In the genomic region with DNA sequence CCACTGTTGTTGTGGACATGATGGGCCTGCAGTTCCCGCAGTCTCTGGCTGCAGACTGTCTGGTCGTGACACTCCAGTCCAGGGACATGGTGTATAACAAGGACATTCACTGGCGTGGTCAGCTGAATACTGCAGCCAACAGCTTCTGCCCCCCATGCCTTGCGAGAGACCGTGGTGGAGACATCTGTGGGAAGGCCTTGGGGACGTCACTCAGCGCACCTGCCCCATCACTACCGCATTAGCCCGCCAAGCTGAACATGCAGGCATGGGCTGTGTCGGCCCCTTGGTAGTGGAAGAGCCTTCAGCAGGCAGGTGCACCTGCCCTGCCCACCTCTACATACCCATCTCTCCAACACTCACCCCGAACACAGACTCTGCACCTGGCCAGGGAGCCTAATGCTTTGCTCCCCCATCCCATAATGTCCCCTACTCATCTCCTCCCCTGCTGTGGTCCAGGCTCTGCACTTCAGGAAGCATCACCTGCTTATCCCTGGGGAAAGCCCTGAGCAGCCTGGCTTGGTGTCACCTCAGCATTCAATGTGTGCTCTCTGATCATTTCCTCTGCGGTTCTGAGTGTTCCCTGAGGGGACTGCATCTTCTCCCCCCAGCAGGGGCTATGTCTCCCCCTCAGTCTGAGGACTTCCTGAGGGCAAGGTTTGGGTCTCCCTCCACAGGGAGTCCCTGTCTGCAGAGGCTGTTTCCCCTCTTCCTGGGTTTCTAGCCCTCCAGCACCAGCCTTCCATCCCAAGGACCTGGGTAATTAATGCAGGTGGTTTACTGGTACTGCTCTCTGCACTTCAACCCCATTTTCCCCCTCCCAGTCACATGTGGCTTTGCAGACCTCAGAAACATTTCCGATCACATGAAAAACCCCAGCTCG, we compare ENCODE assay signal across 1 cellular context.
TF ChIP-seq lines count a peak whose summit lies in the region.

No MANE protein-coding gene starts in this region.

TF ChIP-seq in GM12878, 131 proteins besides CTCF, POLR2A, EP300 and RAD21 (continued from another document):
- TF ChIP-seq, protein P1, sequence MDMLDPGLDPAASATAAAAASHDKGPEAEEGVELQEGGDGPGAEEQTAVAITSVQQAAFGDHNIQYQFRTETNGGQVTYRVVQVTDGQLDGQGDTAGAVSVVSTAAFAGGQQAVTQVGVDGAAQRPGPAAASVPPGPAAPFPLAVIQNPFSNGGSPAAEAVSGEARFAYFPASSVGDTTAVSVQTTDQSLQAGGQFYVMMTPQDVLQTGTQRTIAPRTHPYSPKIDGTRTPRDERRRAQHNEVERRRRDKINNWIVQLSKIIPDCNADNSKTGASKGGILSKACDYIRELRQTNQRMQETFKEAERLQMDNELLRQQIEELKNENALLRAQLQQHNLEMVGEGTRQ (IDR thresholded peaks at IDR 0.05; ENCODE audit: borderline replicate concordance, low read depth, low read length), result peak; percentile 42; the same call in 1 of the 2 replicates
- no peak for TF ChIP-seq POLR2AphosphoS5 (IDR thresholded peaks at IDR 0.05; ENCODE audit: low read length)
- TF ChIP-seq, protein P2, sequence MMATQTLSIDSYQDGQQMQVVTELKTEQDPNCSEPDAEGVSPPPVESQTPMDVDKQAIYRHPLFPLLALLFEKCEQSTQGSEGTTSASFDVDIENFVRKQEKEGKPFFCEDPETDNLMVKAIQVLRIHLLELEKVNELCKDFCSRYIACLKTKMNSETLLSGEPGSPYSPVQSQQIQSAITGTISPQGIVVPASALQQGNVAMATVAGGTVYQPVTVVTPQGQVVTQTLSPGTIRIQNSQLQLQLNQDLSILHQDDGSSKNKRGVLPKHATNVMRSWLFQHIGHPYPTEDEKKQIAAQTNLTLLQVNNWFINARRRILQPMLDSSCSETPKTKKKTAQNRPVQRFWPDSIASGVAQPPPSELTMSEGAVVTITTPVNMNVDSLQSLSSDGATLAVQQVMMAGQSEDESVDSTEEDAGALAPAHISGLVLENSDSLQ (IDR thresholded peaks at IDR 0.05), result no peak
- TF ChIP-seq DPF2 (IDR thresholded peaks at IDR 0.05), result peak; percentile 77; the same call in 1 of the 2 replicates
- TF ChIP-seq NR2C2 (IDR thresholded peaks at IDR 0.05; ENCODE audit: borderline replicate concordance, control insufficient read depth, insufficient read length, low read depth), result no peak
- TF ChIP-seq NFIC (IDR thresholded peaks at IDR 0.05; ENCODE audit: low read depth, low read length), result peak; percentile 70
- TF ChIP-seq CHD2 (IDR thresholded peaks at IDR 0.05; ENCODE audit: borderline replicate concordance, low read depth, low read length), result no peak; the same call in 1 of the 2 replicates
- peak; percentile 76 for TF ChIP-seq RUNX3 (IDR thresholded peaks at IDR 0.05; ENCODE audit: low read length)
- no peak for TF ChIP-seq FOS (IDR thresholded peaks at IDR 0.05; ENCODE audit: borderline replicate concordance, extremely low read depth, insufficient read length)
- TF ChIP-seq IKZF2 (IDR thresholded peaks at IDR 0.05), result peak; percentile 82 to 87
- TF ChIP-seq CHD4 (IDR thresholded peaks at IDR 0.05), result no peak
TF ChIP-seq in GM12878: peak in this region for 21.
